Comparison of ENCODE assay signal across 8 cellular contexts in genomic region chr2:189440644-189440946, GRCh38. TPM values are rescaled to one million over a fixed set of nuclear protein-coding genes. Genes with fewer than 3 reads are reported as not detected.
DNase-seq lines count a peak whose midpoint lies in the region; ATAC-seq and TF ChIP-seq lines count a peak whose summit lies in the region.

No MANE protein-coding gene starts in this region.

- CTCF ChIA-PET in HCT116 (lab: Charles Lee) (no interaction called here), OCI-LY7 (lab: Charles Lee; ENCODE audit: unreplicated experiment) (no interaction called here)

- H3K27me3 ChIP-seq in HCT116 (ENCODE audit: insufficient read depth, low read length) = no peaks in the 10 kb centered on the region
- H3K27me3 ChIP-seq in esophagus squamous epithelium = no peaks in the 10 kb centered on the region
- no peaks in the 10 kb centered on the region for H3K27me3 ChIP-seq in ovary

- BruUV-seq in HCT116 (replicated peaks; lab: Mats Ljungman, UMichigan) (TSS peak; percentile 91), OCI-LY7 (replicated peaks; lab: Mats Ljungman, UMichigan) (TSS peak; percentile 98)

- no peak for TF ChIP-seq RAD21 in HCT116 (IDR thresholded peaks at IDR 0.05; ENCODE audit: low read depth)

- no peaks in the 10 kb centered on the region for H3K9me3 ChIP-seq in HCT116 (ENCODE audit: control insufficient read depth in 1 of 2, insufficient read depth in 1 of 2, low read depth in 1 of 2, low read length in 2 of 2)
- no peaks in the 10 kb centered on the region for H3K9me3 ChIP-seq in OCI-LY7 (ENCODE audit: low read length)
- no peaks in the 10 kb centered on the region for H3K9me3 ChIP-seq in esophagus squamous epithelium
- no peaks in the 10 kb centered on the region for H3K9me3 ChIP-seq in ovary

- TF ChIP-seq EP300 in ovary (IDR thresholded peaks at IDR 0.05) = no peak

- DNase-seq in HCT116 (ENCODE audit: low read depth, low spot score) = no peak
- DNase-seq in OCI-LY7 (ENCODE audit: low spot score) = no peak
- DNase-seq in esophagus squamous epithelium (lab: John Stamatoyannopoulos, UW) = no peak
- DNase-seq in ovary = no peak
- no peak for DNase-seq in mesenteric fat pad (ENCODE audit: low spot score)
- no peak for DNase-seq in NCI-H446 treated with DMSO at 0.1 percent for 48 hours (lab: John Stamatoyannopoulos, UW)
- DNase-seq in NCI-H82 (lab: John Stamatoyannopoulos, UW) = no peak

- H3K27ac ChIP-seq in HCT116 (ENCODE audit: low read depth, low read length) = peak overlapping the region; percentile 53; the same call in 1 of the 2 replicates
- peak overlapping the region; percentile 71 for H3K27ac ChIP-seq in OCI-LY7 (ENCODE audit: low read depth, low read length, poor library complexity, severe bottlenecking)
- H3K27ac ChIP-seq in esophagus squamous epithelium = peak overlapping the region; percentile 88 to 96 (median 94)
- H3K27ac ChIP-seq in ovary = peak overlapping the region; percentile 56 to 91

- RAD21 ChIA-PET in HCT116 (lab: Charles Lee; ENCODE audit: low non-redundant PET in 1 of 2, low total read pairs in 2 of 2, uncharacterized antibody in 2 of 2, unreplicated experiment in 2 of 2) = no interaction called here

- H4K20me1 ChIP-seq in HCT116 (ENCODE audit: insufficient read depth) = peaks cover 11% of the 10 kb centered on the region; the same call in 1 of the 2 replicates
- peaks cover 11% of the 10 kb centered on the region; the same call in 1 of the 2 replicates for H4K20me1 ChIP-seq in OCI-LY7 (ENCODE audit: insufficient read depth, low read length)

- no peak for TF ChIP-seq CTCF in HCT116 (IDR thresholded peaks at IDR 0.05 in 2 of 3, conservative IDR thresholded peaks at IDR 0.05 in 1 of 3; ENCODE audit: borderline replicate concordance in 1 of 3, insufficient read depth in 1 of 3, low read depth in 2 of 3, low read length in 2 of 3)
- TF ChIP-seq CTCF in OCI-LY7 (conservative IDR thresholded peaks at IDR 0.05; ENCODE audit: low read length) = no peak
- no peak for TF ChIP-seq CTCF in esophagus squamous epithelium (IDR thresholded peaks at IDR 0.05)
- no peak for TF ChIP-seq CTCF in ovary (IDR thresholded peaks at IDR 0.05)

- H3K79me2 ChIP-seq in HCT116 (ENCODE audit: insufficient read depth, low read length) (peaks cover 44% of the 10 kb centered on the region), OCI-LY7 (ENCODE audit: insufficient read depth, low read depth, low read length) (peaks cover 44% of the 10 kb centered on the region)

- peak overlapping the region; percentile 93 for H3K4me3 ChIP-seq in GM08714 (ENCODE audit: low read length)
- peak overlapping the region; percentile 85 to 92 for H3K4me3 ChIP-seq in HCT116 (replicated peaks in 1 of 2; ENCODE audit: low read depth in 1 of 2, low read length in 2 of 2)
- peak overlapping the region; percentile 76 for H3K4me3 ChIP-seq in OCI-LY7 (ENCODE audit: low read depth, low read length, poor library complexity, severe bottlenecking)
- peak overlapping the region; percentile 78 to 86 (median 80) for H3K4me3 ChIP-seq in esophagus squamous epithelium
- peak overlapping the region; percentile 80 for H3K4me3 ChIP-seq in ovary

- 0% methylated on average over 8 of the region's 8 CpGs for WGBS in esophagus squamous epithelium, 2 donors
- WGBS in ovary, 3 donors = 0 to 1% (median 0%) methylated on average over 8 of the region's 8 CpGs

- H3K4me1 ChIP-seq in HCT116 (ENCODE audit: control insufficient read depth in 1 of 2, insufficient read depth in 2 of 2, low read length in 2 of 2) (peaks cover 0 to 13% of the 10 kb centered on the region in 2 experiments; a peak in 3 of 4 replicates), OCI-LY7 (ENCODE audit: insufficient read depth, low read length, poor library complexity, severe bottlenecking) (peaks cover 26% of the 10 kb centered on the region), esophagus squamous epithelium (peaks cover 0 to 40% (median 28%) of the 10 kb centered on the region in 3 donors), ovary (ENCODE audit: insufficient read depth) (peaks cover 9% of the 10 kb centered on the region)

- ATAC-seq in HCT116 = peak; percentile 56

- intact Hi-C loops in HCT116 (cut with micrococcal nuclease) = no loop called here
- intact Hi-C loops in OCI-LY7 (cut with micrococcal nuclease; ENCODE audit: unreplicated experiment) = loop anchor here (2.0 to 10.0 kb wide), 3 partner anchors 344 to 1442 kb away; partner anchors contain the start of genes GLS, ORMDL1 and PMS1
- intact Hi-C loops in esophagus squamous epithelium (cut with DNase I) = no loop called here
- intact Hi-C loops in ovary (cut with DNase I) = no loop called here

- POLR2A ChIA-PET in HCT116 (lab: Charles Lee) = interaction anchor here (0.9 to 1.5 kb wide), 3 partner anchors 15 to 31 kb away, joined by 3 read pairs; no protein-coding TSS in a partner anchor
- POLR2A ChIA-PET in OCI-LY7 (lab: Charles Lee) = interaction anchor here (0.6 to 3.7 kb wide), 10 partner anchors 9 to 513 kb away, joined by 3 to 35 read pairs (median 4); no protein-coding TSS in a partner anchor

- H3K4me2 ChIP-seq in HCT116 (ENCODE audit: low read length) (peak overlapping the region; percentile 68), OCI-LY7 (ENCODE audit: low read length) (peak overlapping the region; percentile 70)

- H2AFZ ChIP-seq in HCT116 (ENCODE audit: low read depth, low read length, poor library complexity, severe bottlenecking) (peak overlapping the region; percentile 47), OCI-LY7 (ENCODE audit: low read length) (peak overlapping the region; percentile 88)

- H3K9me2 ChIP-seq in HCT116 (ENCODE audit: insufficient read depth) (no peaks in the 10 kb centered on the region), OCI-LY7 (ENCODE audit: insufficient read depth, low read length) (no peaks in the 10 kb centered on the region)

- H3K36me3 ChIP-seq in HCT116 (ENCODE audit: control insufficient read depth in 1 of 2, insufficient read depth in 2 of 2, low read length in 2 of 2) (peaks cover 0 to 10% of the 10 kb centered on the region in 2 experiments; a peak in 2 of 4 replicates), OCI-LY7 (ENCODE audit: insufficient read depth, low read length) (peaks cover 32% of the 10 kb centered on the region), esophagus squamous epithelium (no peaks in the 10 kb centered on the region), ovary (no peaks in the 10 kb centered on the region)

- H3K9ac ChIP-seq in HCT116 (ENCODE audit: low read length) = peak overlapping the region; percentile 96

- TF ChIP-seq POLR2A in HCT116 (IDR thresholded peaks at IDR 0.05; ENCODE audit: borderline replicate concordance, extremely low read depth, insufficient read depth, insufficient read length) (no peak), esophagus squamous epithelium (IDR thresholded peaks at IDR 0.05) (no peak), ovary (IDR thresholded peaks at IDR 0.05) (no peak)

TF ChIP-seq in HCT116, 20 proteins besides CTCF, POLR2A, EP300 and RAD21:
- TF ChIP-seq ZBTB33 (IDR thresholded peaks at IDR 0.05; ENCODE audit: extremely low read depth, insufficient replicate concordance, low read length) (no peak), SP1 (IDR thresholded peaks at IDR 0.05; ENCODE audit: low read depth) (no peak), EGR1 (IDR thresholded peaks at IDR 0.05; ENCODE audit: low read depth) (no peak), YY1 (IDR thresholded peaks at IDR 0.05; ENCODE audit: extremely low read depth, insufficient replicate concordance, low read depth, low read length) (no peak), SIN3A (IDR thresholded peaks at IDR 0.05; ENCODE audit: low read depth) (no peak), JUND (IDR thresholded peaks at IDR 0.05) (no peak), EZH2 (IDR thresholded peaks at IDR 0.05) (no peak), CBX3 (IDR thresholded peaks at IDR 0.05; ENCODE audit: low read depth) (no peak), ELF1 (IDR thresholded peaks at IDR 0.05; ENCODE audit: borderline replicate concordance, low read depth) (no peak), SRF (IDR thresholded peaks at IDR 0.05; ENCODE audit: low read depth) (no peak), FOSL1 (IDR thresholded peaks at IDR 0.05; ENCODE audit: low read depth) (no peak), CEBPB (IDR thresholded peaks at IDR 0.05; ENCODE audit: low read depth) (no peak), ZNF274 (IDR thresholded peaks at IDR 0.05; ENCODE audit: low read depth, low read length) (no peak), ATF3 (IDR thresholded peaks at IDR 0.05) (no peak), MAX (IDR thresholded peaks at IDR 0.05) (no peak)

RNA-seq across cellular contexts. Expression of gene WDR75, which starts 0.7 kb away (rescaled TPM):
- total RNA-seq in HCT116 (2021; ENCODE audit: unreplicated experiment) (70.2 TPM), OCI-LY7 (2022) (53.6 and 55.7 TPM in 2 replicates), esophagus squamous epithelium (10 to 100 TPM; 15.8 to 44.4 (median 30.6) TPM), ovary (10 to 100 TPM; 30.4 to 41.3 (median 34.2) TPM), mesenteric fat pad (34.0 TPM)
- 28.4 and 38.6 TPM in 2 replicates for polyA plus RNA-seq in HCT116 (2012)
- 44.1 and 79.6 TPM in 2 replicates for total RNA-seq in OCI-LY7 (2014; rRNA removed; shearing (Covaris generic))
- polyA plus RNA-seq in ovary = 10 to 100 TPM; 22.8 to 34.2 TPM
